Comparison of ENCODE assay signal across 8 cellular contexts in genomic region chrX:107715331-107716044, GRCh38.
DNase-seq lines count a peak whose midpoint lies in the region; ATAC-seq and TF ChIP-seq lines count a peak whose summit lies in the region.

No MANE protein-coding gene starts in this region.

- intact Hi-C loops in transverse colon (cut with DNase I; ENCODE audit: low total_unique reads), result loop anchor here (5.0 kb wide), 2 partner anchors 38 to 62 kb away; partner anchors contain the start of genes NCBP2L and TSC22D3

- TF ChIP-seq POLR2A in NB4 (IDR thresholded peaks at IDR 0.05; ENCODE audit: extremely low read depth, insufficient read length) (no peak), transverse colon (IDR thresholded peaks at IDR 0.05) (peak; percentile 47)

- H3K9me3 ChIP-seq in BE2C (no peaks in the 10 kb centered on the region), transverse colon (no peaks in the 10 kb centered on the region)

- no peak for ATAC-seq in HG03175 (IDR thresholded peaks at IDR 0.05; ENCODE audit: unreplicated experiment)

- peak overlapping the region; percentile 92 to 96 (median 95) for H3K27ac ChIP-seq in transverse colon

- in situ Hi-C loops in transverse colon (cut with MboI; ENCODE audit: low pct_ligation_motif_present in 1 of 4, low pct_unique_long_range_greater_than_20kb in 1 of 4, low sequenced_read_pairs in 3 of 4), result loop anchor here in 1 of 4 donors (5.0 kb wide), 1 partner anchor 38 kb away; no protein-coding TSS in a partner anchor

- no peak for TF ChIP-seq EP300 in transverse colon (IDR thresholded peaks at IDR 0.05; ENCODE audit: low read depth)

- H3K36me3 ChIP-seq in BE2C (peaks cover 4% of the 10 kb centered on the region), transverse colon (no peaks in the 10 kb centered on the region)

- H3K27me3 ChIP-seq in BE2C (no peaks in the 10 kb centered on the region), transverse colon (no peaks in the 10 kb centered on the region)

- WGBS in transverse colon (ENCODE audit: low coverage in 1 of 2), 2 donors, result 38% methylated on average over 12 of the region's 13 CpGs; no CpG with 5 or more reads in 1 of the 2 donors

- H3K4me3 ChIP-seq in BE2C (ENCODE audit: low read depth, low read length) (peak overlapping the region; percentile 71), NB4 (ENCODE audit: low read depth, low read length) (peak overlapping the region; percentile 70), transverse colon (peak overlapping the region; percentile 65 to 86 (median 78))

- peaks cover 5% of the 10 kb centered on the region for H3K4me1 ChIP-seq in BE2C
- H3K4me1 ChIP-seq in transverse colon, result peaks cover 0 to 30% (median 12%) of the 10 kb centered on the region in 4 donors

- DNase-seq in BE2C (no peak), NB4 (ENCODE audit: low read depth) (peak; percentile 30), medulla oblongata (ENCODE audit: extremely low spot score) (peak; percentile 40), transverse colon (peak; percentile 11), HT-29 (ENCODE audit: low spot score) (no peak), NCI-H748 treated with DMSO at 0.1 percent for 48 hours (lab: John Stamatoyannopoulos, UW) (no peak)
- DNase-seq in central memory CD4-positive, alpha-beta T cell, result peak; percentile 29

- TF ChIP-seq CTCF in BE2C (IDR thresholded peaks at IDR 0.05; ENCODE audit: low read depth, low read length), result no peak
- no peak for TF ChIP-seq CTCF in NB4 (IDR thresholded peaks at IDR 0.05; ENCODE audit: low read depth, low read length)
- no peak for TF ChIP-seq CTCF in transverse colon (IDR thresholded peaks at IDR 0.05)

Comparison
In these comparisons a context has a peak if more than half of its experiments do, and no peak if none do; other contexts are left out.
1. DNase-seq: peak in NB4 (single experiment), central memory CD4-positive, alpha-beta T cell (single experiment), medulla oblongata (single experiment) and transverse colon (single experiment); none in BE2C (single experiment), HT-29 (single experiment) and NCI-H748 treated with DMSO at 0.1 percent for 48 hours (single experiment).
2. Peak in every context shown above with its lines, with median percentiles within 50 percentile points of each other: H3K4me3 ChIP-seq.